ENCODE assay signal across 18 cellular contexts in the genomic region with DNA sequence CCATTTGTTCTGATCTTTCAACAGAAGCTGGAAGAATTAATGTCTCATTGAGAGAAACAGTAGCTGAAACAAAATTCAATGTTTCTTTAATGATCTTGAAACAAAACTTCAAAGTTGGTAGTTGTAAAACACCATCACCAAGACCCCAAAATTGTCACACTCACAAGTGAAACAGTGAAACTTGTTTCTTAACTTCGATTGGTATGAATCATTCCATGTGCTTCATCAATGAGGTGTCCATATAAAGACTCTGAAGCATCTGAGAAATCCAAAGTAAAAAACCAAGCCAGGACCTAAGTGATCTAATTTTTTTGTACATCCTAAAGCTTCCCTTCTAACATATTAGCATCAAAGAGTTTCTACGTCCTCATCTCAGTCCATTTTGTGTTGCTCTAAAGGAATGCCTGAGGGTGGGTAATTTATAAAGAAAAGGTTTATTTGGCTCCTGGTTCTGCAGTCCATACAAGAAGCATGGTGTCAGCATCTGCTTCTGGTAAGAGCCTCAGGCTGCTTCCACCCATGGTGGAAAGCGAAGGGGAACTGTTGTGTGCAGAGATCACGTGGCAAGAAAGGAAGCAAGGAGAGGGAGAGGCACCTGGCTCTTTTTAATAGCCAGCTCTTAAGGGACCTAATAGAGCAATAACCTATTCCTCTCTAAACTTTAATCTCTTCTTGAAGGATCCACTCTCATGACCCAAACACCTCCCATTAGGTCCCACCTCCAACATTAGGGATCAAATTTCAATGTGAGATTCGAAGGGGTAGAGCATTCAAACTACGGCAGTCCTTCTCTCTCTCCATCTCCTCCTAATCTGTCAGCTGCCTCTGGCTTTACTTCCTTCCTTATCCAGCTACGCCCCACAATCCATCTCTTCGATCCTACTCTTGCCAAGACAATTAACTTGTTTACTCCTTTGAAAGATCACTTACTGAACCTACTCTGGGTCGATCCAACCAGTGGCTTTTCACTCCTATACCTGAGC. TPM values are rescaled to one million over a fixed set of nuclear protein-coding genes. Genes with fewer than 3 reads are reported as not detected.
DNase-seq lines count a peak whose midpoint lies in the region; ATAC-seq, FAIRE-seq and TF ChIP-seq lines count a peak whose summit lies in the region.
"Had no signal": no experiment of that assay in that cellular context is flagged by ENCODE, and none has a peak within 500 bp of the region (broad histone marks: within the 10 kb centered on the region; RNA-seq: fewer than 3 reads in every experiment).

No MANE protein-coding gene starts in this region.

- no peak for TF ChIP-seq POLR2A in endothelial cell of umbilical vein (IDR thresholded peaks at IDR 0.05; ENCODE audit: low read depth, low read length)

- no peaks in the 10 kb centered on the region for H3K9me1 ChIP-seq in endothelial cell of umbilical vein (replicated peaks; ENCODE audit: control insufficient read depth, extremely low read depth, insufficient read depth, low read length)

- peak overlapping the region; percentile 1 for H3K27ac Mint-ChIP-seq in activated naive CD4-positive, alpha-beta T cell treated with anti-CD3 and anti-CD28 coated beads, Interleukin-2, amount 50 U/mL, for 24 hours
- peak overlapping the region; percentile 32 for H3K27ac Mint-ChIP-seq in stimulated activated naive B cell treated with anti-CD40 and anti-IgM and Interleukin-4, amounts not matched to agents 10 μg/mL and 1 μg/mL and 100 μg/mL, for 72 hours

- no peak for TF ChIP-seq CTCF in endothelial cell of umbilical vein (IDR thresholded peaks at IDR 0.05; ENCODE audit: extremely low read depth in 1 of 2, insufficient read depth in 1 of 2, low read depth in 1 of 2, low read length in 2 of 2)

- no peak overlapping the region for H3K27ac ChIP-seq in endothelial cell of umbilical vein (ENCODE audit: insufficient read depth, low read depth, low read length)
- H3K27ac ChIP-seq: dorsolateral prefrontal cortex, ovary, vagina, WERI-Rb-1 had no signal

- H3K4me3 ChIP-seq in endothelial cell of umbilical vein (replicated peaks in 1 of 3; ENCODE audit: insufficient read depth in 1 of 3, low read depth in 1 of 3, low read length in 3 of 3) = no peak overlapping the region
- H3K4me3 ChIP-seq: dorsolateral prefrontal cortex, ovary, vagina had no signal

- H4K20me1 ChIP-seq in endothelial cell of umbilical vein (replicated peaks; ENCODE audit: control insufficient read depth, extremely low read depth, insufficient read depth, low read length) = no peaks in the 10 kb centered on the region

- H2AFZ ChIP-seq in endothelial cell of umbilical vein (ENCODE audit: low read depth, low read length) = peak overlapping the region; percentile 88

- peak in 1 of 2 donors; percentile 8 for ATAC-seq in stimulated activated naive B cell treated with anti-CD40 and anti-IgM and Interleukin-4, amounts not matched to agents 10 μg/mL and 1 μg/mL and 100 μg/mL, for 72 hours (replicated peaks)

- no peaks in the 10 kb centered on the region for H3K9me3 ChIP-seq in endothelial cell of umbilical vein (replicated peaks; ENCODE audit: control insufficient read depth, insufficient read depth, low read length)
- H3K9me3 ChIP-seq: ovary, vagina had no signal

- H3K9me3 Mint-ChIP-seq in activated naive CD4-positive, alpha-beta T cell treated with anti-CD3 and anti-CD28 coated beads, Interleukin-2, amount 50 U/mL, for 24 hours = no peaks in the 10 kb centered on the region
- H3K9me3 Mint-ChIP-seq in stimulated activated naive B cell treated with anti-CD40 and anti-IgM and Interleukin-4, amounts not matched to agents 10 μg/mL and 1 μg/mL and 100 μg/mL, for 72 hours = peaks cover 0 to 2% of the 10 kb centered on the region in 2 donors

- POLR2A ChIA-PET in endothelial cell of umbilical vein (lab: Charles Lee) = no interaction called here

- no peaks in the 10 kb centered on the region for H3K4me1 Mint-ChIP-seq in activated naive CD4-positive, alpha-beta T cell treated with anti-CD3 and anti-CD28 coated beads, Interleukin-2, amount 50 U/mL, for 24 hours
- peaks cover 22 to 36% of the 10 kb centered on the region in 2 donors for H3K4me1 Mint-ChIP-seq in stimulated activated naive B cell treated with anti-CD40 and anti-IgM and Interleukin-4, amounts not matched to agents 10 μg/mL and 1 μg/mL and 100 μg/mL, for 72 hours

- CTCF ChIA-PET in endothelial cell of umbilical vein (lab: Charles Lee) = interaction anchor here (0.7 to 2.4 kb wide), 5 partner anchors 11 to 282 kb away, joined by 3 to 6 read pairs (median 4); no protein-coding TSS in a partner anchor

- BruUV-seq in endothelial cell of umbilical vein (replicated peaks; lab: Mats Ljungman, UMichigan) = no TSS peak

- DNase-seq in activated naive CD4-positive, alpha-beta T cell treated with Interleukin-2 at 50 U/mL for 16 hours = no peak
- DNase-seq in NCI-H524 treated with DMSO at 0.1 percent for 48 hours (lab: John Stamatoyannopoulos, UW) (peak; percentile 69), endothelial cell of umbilical vein (ENCODE audit: low read depth, low spot score) (peak; percentile 28), NCI-H187 treated with DMSO at 0.1 percent for 48 hours (lab: John Stamatoyannopoulos, UW) (no peak)
- DNase-seq in stimulated activated naive B cell treated with anti-CD40 and anti-IgM and Interleukin-4, amounts not matched to agents 10 μg/mL and 1 μg/mL and 100 μg/mL, for 72 hours = no peak
- no peak for DNase-seq in stimulated activated CD4-positive, alpha-beta T cell treated with anti-CD3 and anti-CD28 coated beads, Interleukin-4, amount 100 ng/mL, for 4 hours
- no peak for DNase-seq in effector CD8-positive, alpha-beta T cell (lab: John Stamatoyannopoulos, UW)
- DNase-seq: activated naive CD4-positive, alpha-beta T cell; COR-L47; dorsolateral prefrontal cortex; GDM1; NCI-H1694 treated with DMSO at 0.1 percent for 48 hours; NCI-H774; ovary; WERI-Rb-1 had no signal

- no peaks in the 10 kb centered on the region for H3K4me1 ChIP-seq in endothelial cell of umbilical vein (ENCODE audit: control insufficient read depth, extremely low read depth, insufficient read depth, low read length)

- H3K79me2 ChIP-seq in endothelial cell of umbilical vein (ENCODE audit: control insufficient read depth, insufficient read depth, low read length) = no peaks in the 10 kb centered on the region

- H3K36me3 ChIP-seq in endothelial cell of umbilical vein (ENCODE audit: control insufficient read depth in 2 of 2, extremely low read depth in 1 of 2, insufficient read depth in 2 of 2, low read length in 2 of 2) = no peaks in the 10 kb centered on the region
- H3K36me3 ChIP-seq: ovary, vagina, WERI-Rb-1 had no signal

- intact Hi-C loops in endothelial cell of umbilical vein (cut with micrococcal nuclease) = no loop called here

- dilution Hi-C loops in endothelial cell of umbilical vein (cut with MboI; ENCODE audit: extremely low pct_ligation_motif_present, low sequenced_read_pairs) = no loop called here

- peak; percentile 42 for FAIRE-seq in endothelial cell of umbilical vein (lab: Jason Lieb, UNC)
- FAIRE-seq: RCC 7860 had no signal

- H3K27me3 Mint-ChIP-seq in activated naive CD4-positive, alpha-beta T cell treated with anti-CD3 and anti-CD28 coated beads, Interleukin-2, amount 50 U/mL, for 24 hours = no peaks in the 10 kb centered on the region
- no peaks in the 10 kb centered on the region for H3K27me3 Mint-ChIP-seq in stimulated activated naive B cell treated with anti-CD40 and anti-IgM and Interleukin-4, amounts not matched to agents 10 μg/mL and 1 μg/mL and 100 μg/mL, for 72 hours

- no peak overlapping the region for H3K9ac ChIP-seq in endothelial cell of umbilical vein (replicated peaks; ENCODE audit: extremely low read depth, insufficient read depth, low read length)

- no peaks in the 10 kb centered on the region for H3K36me3 Mint-ChIP-seq in activated naive CD4-positive, alpha-beta T cell treated with anti-CD3 and anti-CD28 coated beads, Interleukin-2, amount 50 U/mL, for 24 hours
- peaks cover 0 to 3% of the 10 kb centered on the region in 2 donors for H3K36me3 Mint-ChIP-seq in stimulated activated naive B cell treated with anti-CD40 and anti-IgM and Interleukin-4, amounts not matched to agents 10 μg/mL and 1 μg/mL and 100 μg/mL, for 72 hours

- no peaks in the 10 kb centered on the region for H3K27me3 ChIP-seq in endothelial cell of umbilical vein (ENCODE audit: control insufficient read depth in 2 of 2, insufficient read depth in 2 of 2, low read length in 2 of 2)
- H3K27me3 ChIP-seq: dorsolateral prefrontal cortex, ovary, vagina had no signal

- H3K4me2 ChIP-seq in endothelial cell of umbilical vein (ENCODE audit: insufficient read depth, low read length) = no peak overlapping the region

- H3K4me3 Mint-ChIP-seq in activated naive CD4-positive, alpha-beta T cell treated with anti-CD3 and anti-CD28 coated beads, Interleukin-2, amount 50 U/mL, for 24 hours = no peak overlapping the region
- H3K4me3 Mint-ChIP-seq in stimulated activated naive B cell treated with anti-CD40 and anti-IgM and Interleukin-4, amounts not matched to agents 10 μg/mL and 1 μg/mL and 100 μg/mL, for 72 hours = peak overlapping the region; percentile 11 to 31

TF ChIP-seq in endothelial cell of umbilical vein, 7 proteins besides CTCF, POLR2A, EP300 and RAD21:
- TF ChIP-seq FOS (IDR thresholded peaks at IDR 0.05; ENCODE audit: borderline replicate concordance, insufficient read depth, low read length) = no peak
- TF ChIP-seq MYC (IDR thresholded peaks at IDR 0.05; ENCODE audit: low read depth, low read length) = no peak
- TF ChIP-seq JUN (IDR thresholded peaks at IDR 0.05; ENCODE audit: borderline replicate concordance, insufficient read depth, insufficient read length, low read depth) = no peak
- TF ChIP-seq, protein P1, sequence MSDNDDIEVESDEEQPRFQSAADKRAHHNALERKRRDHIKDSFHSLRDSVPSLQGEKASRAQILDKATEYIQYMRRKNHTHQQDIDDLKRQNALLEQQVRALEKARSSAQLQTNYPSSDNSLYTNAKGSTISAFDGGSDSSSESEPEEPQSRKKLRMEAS (IDR thresholded peaks at IDR 0.05; ENCODE audit: insufficient read depth, insufficient read length) = no peak
- TF ChIP-seq POLR2AphosphoS5 (IDR thresholded peaks at IDR 0.05; ENCODE audit: insufficient read depth, low read depth, low read length) = no peak
- TF ChIP-seq GATA2 (IDR thresholded peaks at IDR 0.05; ENCODE audit: insufficient read depth, insufficient read length, low read depth, low read length) = no peak
- TF ChIP-seq EZH2 (IDR thresholded peaks at IDR 0.05; ENCODE audit: borderline replicate concordance, low read depth, low read length, severe bottlenecking) = no peak

RNA-seq across cellular contexts. Expression of gene TLK1, which starts 20.7 kb away (rescaled TPM):
- total RNA-seq in endothelial cell of umbilical vein = 53.7 and 62.7 TPM in 2 replicates
- 4.1 and 5.8 TPM in 2 replicates for polyA plus RNA-seq in endothelial cell of umbilical vein
- 9.5 and 9.7 TPM in 2 replicates for polyA plus RNA-seq in endothelial cell of umbilical vein (2011; cell fraction: cytosol; rRNA removed)
- polyA plus RNA-seq in endothelial cell of umbilical vein (2011; cell fraction: nucleus; rRNA removed) = 11.8 and 14.2 TPM in 2 replicates
- 23.2 and 24.8 TPM in 2 replicates for polyA plus RNA-seq in endothelial cell of umbilical vein (2012)
- 11.1 and 15.6 TPM in 2 replicates for polyA minus RNA-seq in endothelial cell of umbilical vein
- 14.4 TPM for polyA minus RNA-seq in endothelial cell of umbilical vein (2011; cell fraction: cytosol; rRNA and poly(A)+ RNA removed)
- polyA minus RNA-seq in endothelial cell of umbilical vein (2011; cell fraction: nucleus; rRNA and poly(A)+ RNA removed) = 37.4 and 41.5 TPM in 2 replicates

Comparison
In these comparisons a context has a peak if more than half of its experiments do, and no peak if none do; other contexts are left out.
1. DNase-seq: peak in NCI-H524 treated with DMSO at 0.1 percent for 48 hours (single experiment) and endothelial cell of umbilical vein (single experiment); none in activated naive CD4-positive, alpha-beta T cell treated with Interleukin-2 at 50 U/mL for 16 hours (single experiment), stimulated activated naive B cell treated with anti-CD40 and anti-IgM and Interleukin-4, amounts not matched to agents 10 μg/mL and 1 μg/mL and 100 μg/mL, for 72 hours (single experiment), NCI-H187 treated with DMSO at 0.1 percent for 48 hours (single experiment), stimulated activated CD4-positive, alpha-beta T cell treated with anti-CD3 and anti-CD28 coated beads, Interleukin-4, amount 100 ng/mL, for 4 hours (0 of 2) and effector CD8-positive, alpha-beta T cell (single experiment).